ENCODE assay signal across 13 cellular contexts in the genomic region with DNA sequence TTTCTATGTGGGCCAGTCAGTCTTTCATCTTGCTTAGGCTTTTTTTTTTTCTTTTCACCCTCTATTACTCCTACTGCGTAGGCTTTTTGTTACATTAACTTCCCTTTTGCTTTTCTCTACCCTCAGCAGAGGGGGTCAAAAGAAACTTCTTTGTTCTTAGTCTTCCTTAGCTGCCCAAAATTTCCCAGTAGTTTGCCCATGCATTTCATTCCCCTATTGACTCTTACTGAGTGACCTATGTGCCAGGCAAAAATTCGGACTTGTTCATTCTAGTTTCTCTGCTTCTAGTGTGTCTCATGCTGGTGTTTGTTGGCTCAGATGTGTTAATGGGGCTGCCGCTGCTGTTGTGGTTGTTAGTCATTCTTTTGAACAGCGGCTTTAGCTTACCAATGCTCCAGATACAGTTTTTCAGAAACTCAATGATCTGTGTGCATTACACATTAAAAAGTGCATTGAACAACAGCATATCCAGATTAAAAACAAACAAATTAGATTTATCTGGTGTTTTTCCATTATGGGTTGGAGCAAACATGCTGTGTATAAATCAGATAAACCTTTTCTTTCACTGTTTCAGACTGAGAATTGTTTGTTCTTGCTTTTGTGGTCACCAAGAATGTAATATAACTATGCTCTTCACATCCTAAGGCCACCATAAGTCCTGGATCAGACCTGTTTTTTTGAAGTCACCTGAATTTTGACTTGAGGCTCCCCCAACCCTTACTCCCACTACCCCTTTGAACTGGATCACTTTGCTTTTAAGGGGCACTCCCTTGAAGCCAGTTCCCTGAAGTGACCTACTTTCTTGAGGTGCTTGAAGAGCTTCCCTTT. TPM values are rescaled to one million over a fixed set of nuclear protein-coding genes. Genes with fewer than 3 reads are reported as not detected.
DNase-seq lines count a peak whose midpoint lies in the region; ATAC-seq, FAIRE-seq and TF ChIP-seq lines count a peak whose summit lies in the region.
"Had no signal": no experiment of that assay in that cellular context is flagged by ENCODE, and none has a peak within 500 bp of the region (broad histone marks: within the 10 kb centered on the region; RNA-seq: fewer than 3 reads in every experiment).

No MANE protein-coding gene starts in this region.

- no peak for TF ChIP-seq POLR2A in esophagus squamous epithelium (IDR thresholded peaks at IDR 0.05)

- H3K9me3 Mint-ChIP-seq in CD8-positive, alpha-beta memory T cell: no peaks in the 10 kb centered on the region
- H3K9me3 Mint-ChIP-seq: central memory CD8-positive, alpha-beta T cell; HFFc6 had no signal

- H4K8ac ChIP-seq in mesendoderm (ENCODE audit: low read depth, low read length): no peak overlapping the region

- H3K9me3 ChIP-seq in CD8-positive, alpha-beta memory T cell (ENCODE audit: low read length): no peaks in the 10 kb centered on the region
- H3K9me3 ChIP-seq in esophagus squamous epithelium: no peaks in the 10 kb centered on the region

- ATAC-seq in GM18519 (IDR thresholded peaks at IDR 0.05; ENCODE audit: low FRiP score, unreplicated experiment): no peak

- H3K79me2 ChIP-seq in mesendoderm (ENCODE audit: control insufficient read depth, insufficient read depth, low read length): no peaks in the 10 kb centered on the region

- H3K4me3 ChIP-seq in CD8-positive, alpha-beta memory T cell (ENCODE audit: low read length): no peak overlapping the region
- H3K4me3 ChIP-seq in bronchial epithelial cell (ENCODE audit: low read depth, low read length) (no peak overlapping the region), mesendoderm (ENCODE audit: low read length) (no peak overlapping the region), esophagus squamous epithelium (no peak overlapping the region)

- intact Hi-C loops in esophagus squamous epithelium (cut with DNase I): no loop called here

- CTCF ChIA-PET in CD8-positive, alpha-beta memory T cell (lab: Charles Lee): no interaction called here

- peak overlapping the region; percentile 46 for H3K4ac ChIP-seq in mesendoderm (ENCODE audit: low read depth, low read length)

- H2BK120ac ChIP-seq in mesendoderm (ENCODE audit: low read depth, low read length): no peak overlapping the region

- no peaks in the 10 kb centered on the region for H3K27me3 ChIP-seq in CD8-positive, alpha-beta memory T cell (ENCODE audit: insufficient read depth, low read length, poor library complexity, severe bottlenecking)
- H3K27me3 ChIP-seq in bronchial epithelial cell (ENCODE audit: control insufficient read depth, insufficient read depth, low read length) (no peaks in the 10 kb centered on the region), mesendoderm (ENCODE audit: insufficient read depth, low read length, poor library complexity) (no peaks in the 10 kb centered on the region), esophagus squamous epithelium (no peaks in the 10 kb centered on the region)

- TF ChIP-seq CTCF in bronchial epithelial cell (IDR thresholded peaks at IDR 0.05; ENCODE audit: insufficient read depth, low read length, severe bottlenecking) (no peak), esophagus squamous epithelium (IDR thresholded peaks at IDR 0.05) (no peak)

- H3K36me3 ChIP-seq in CD8-positive, alpha-beta memory T cell (ENCODE audit: insufficient read depth, low read length): no peaks in the 10 kb centered on the region
- no peaks in the 10 kb centered on the region for H3K36me3 ChIP-seq in bronchial epithelial cell (ENCODE audit: control insufficient read depth, insufficient read depth, low read length)
- no peaks in the 10 kb centered on the region for H3K36me3 ChIP-seq in mesendoderm (ENCODE audit: control insufficient read depth, insufficient read depth, low read length)
- H3K36me3 ChIP-seq in esophagus squamous epithelium: no peaks in the 10 kb centered on the region

- no peak overlapping the region for H4K5ac ChIP-seq in mesendoderm (ENCODE audit: low read length)

- no peaks in the 10 kb centered on the region for H3K27me3 Mint-ChIP-seq in CD8-positive, alpha-beta memory T cell
- H3K27me3 Mint-ChIP-seq: central memory CD8-positive, alpha-beta T cell had no signal

- no peak overlapping the region for H2AK5ac ChIP-seq in mesendoderm (ENCODE audit: low read length)

- H3K4me2 ChIP-seq in mesendoderm (ENCODE audit: low read length): no peak overlapping the region

- H3K27ac ChIP-seq in CD8-positive, alpha-beta memory T cell (ENCODE audit: low read depth, low read length): no peak overlapping the region
- H3K27ac ChIP-seq in mesendoderm (ENCODE audit: low read depth, low read length) (no peak overlapping the region), esophagus squamous epithelium (no peak overlapping the region)

- H3K36me3 Mint-ChIP-seq in CD8-positive, alpha-beta memory T cell: no peaks in the 10 kb centered on the region

- H3K56ac ChIP-seq in mesendoderm (ENCODE audit: low read length): no peak overlapping the region

- no peak for FAIRE-seq in bronchial epithelial cell (lab: Jason Lieb, UNC)

- peaks cover 24% of the 10 kb centered on the region for H3K4me1 ChIP-seq in CD8-positive, alpha-beta memory T cell (ENCODE audit: insufficient read depth, low read length)
- H3K4me1 ChIP-seq in mesendoderm (ENCODE audit: control insufficient read depth, low read depth, low read length) (peaks cover 6% of the 10 kb centered on the region), esophagus squamous epithelium (peaks cover 11 to 51% (median 25%) of the 10 kb centered on the region in 3 donors)

- H3K27ac Mint-ChIP-seq in CD8-positive, alpha-beta memory T cell: peak overlapping the region in 7 of 8 donors; percentile 2 to 77 (median 57)
- H3K27ac Mint-ChIP-seq: HFFc6 had no signal

- POLR2A ChIA-PET in CD8-positive, alpha-beta memory T cell (lab: Charles Lee): interaction anchor here (0.7 kb wide), 1 partner anchor 95 kb away, joined by 3 read pairs; no protein-coding TSS in a partner anchor

- no peak overlapping the region for H2BK15ac ChIP-seq in mesendoderm (replicated peaks; ENCODE audit: low read depth)

- peak overlapping the region; percentile 69 for H3K18ac ChIP-seq in mesendoderm (ENCODE audit: low read length)

- peak overlapping the region in 6 of 7 donors; percentile 4 to 68 (median 10) for H3K4me3 Mint-ChIP-seq in CD8-positive, alpha-beta memory T cell
- H3K4me3 Mint-ChIP-seq: central memory CD8-positive, alpha-beta T cell; HFFc6 had no signal

- no peak overlapping the region for H3K23ac ChIP-seq in mesendoderm (ENCODE audit: low read length)

- H3K79me1 ChIP-seq in mesendoderm (ENCODE audit: low read length): peaks cover 6% of the 10 kb centered on the region

- H3K4me1 Mint-ChIP-seq in CD8-positive, alpha-beta memory T cell: peaks cover 58 to 62% (median 59%) of the 10 kb centered on the region in 3 donors

- DNase-seq in CD8-positive, alpha-beta memory T cell: no peak
- DNase-seq in HT1080 (ENCODE audit: low read depth): peak; percentile 83
- peak; percentile 92 for DNase-seq in bronchial epithelial cell (ENCODE audit: low read depth)
- DNase-seq in mesendoderm: no peak
- DNase-seq in DMS114 treated with DMSO at 0.1 percent for 48 hours (lab: John Stamatoyannopoulos, UW; ENCODE audit: unreplicated experiment): no peak
- DNase-seq in NCI-H2171 treated with DMSO at 0.1 percent for 48 hours (lab: John Stamatoyannopoulos, UW): no peak
- no peak for DNase-seq in esophagus squamous epithelium (lab: John Stamatoyannopoulos, UW)
- DNase-seq: HFFc6; left colon; NCI-H1105; stimulated activated CD4-positive, alpha-beta T cell treated with anti-CD3 and anti-CD28 coated beads, Interleukin-4, amount 100 ng/mL, for 1 hour had no signal

- H2BK5ac ChIP-seq in mesendoderm (ENCODE audit: low read length): no peak overlapping the region

- H3K9ac ChIP-seq in mesendoderm (ENCODE audit: low read length): no peak overlapping the region

- WGBS in mesendoderm (ENCODE audit: extremely low coverage, insufficient coverage, low lambda C conversion rate): no CpG with 5 or more reads among the region's 4 CpGs
- 29 to 30% methylated on average over 4 of the region's 4 CpGs for WGBS in esophagus squamous epithelium, 2 donors

RNA-seq across cellular contexts. Expression of a gene that starts 43.1 kb away (rescaled TPM):
- total RNA-seq in CD8-positive, alpha-beta memory T cell: 10 to 100 TPM; 14.3 to 17.6 TPM
- 4.4 TPM for polyA plus RNA-seq in CD8-positive, alpha-beta memory T cell
- 25.1 and 26.8 TPM in 2 replicates for total RNA-seq in HT1080 (2014; rRNA removed; shearing (Covaris generic))
- 27.3 and 41.7 TPM in 2 replicates for polyA plus RNA-seq in HT1080 (2015; cell fraction: cytosol; rRNA removed)
- 84.8 and 91.8 TPM in 2 replicates for polyA plus RNA-seq in HT1080 (2015; cell fraction: nucleus; rRNA removed)
- 11.6 and 17.0 TPM in 2 replicates for total RNA-seq in bronchial epithelial cell
- 2.6 TPM for polyA plus RNA-seq in mesendoderm (2013, experiment 1 of 2)
- 2.6 TPM for polyA plus RNA-seq in mesendoderm (2013, experiment 2 of 2)
- 10 to 100 TPM; 14.0 to 28.6 (median 22.2) TPM for total RNA-seq in esophagus squamous epithelium

Comparison
In these comparisons a context has a peak if more than half of its experiments do, and no peak if none do; other contexts are left out.
1. DNase-seq: peak in HT1080 (single experiment) and bronchial epithelial cell (single experiment); none in CD8-positive, alpha-beta memory T cell (0 of 5), mesendoderm (single experiment), DMS114 treated with DMSO at 0.1 percent for 48 hours (single experiment), NCI-H2171 treated with DMSO at 0.1 percent for 48 hours (single experiment) and esophagus squamous epithelium (single experiment).